ENCODE assay signal across 1 cellular context in genomic region chr9:75198436-75198835, GRCh38.
TF ChIP-seq lines count a peak whose summit lies in the region.

No MANE protein-coding gene starts in this region.

TF ChIP-seq in SK-N-SH treated with all-trans-retinoic acid at 6 μM for 48 hours, 23 proteins besides CTCF, POLR2A, EP300 and RAD21 (continued from another document):
- no peak for TF ChIP-seq CREB5 (CRISPR knock-in tag; IDR thresholded peaks at IDR 0.05; ENCODE audit: low read depth)
- TF ChIP-seq ZFP30 (CRISPR knock-in tag; IDR thresholded peaks at IDR 0.05): no peak
